In the genomic region with DNA sequence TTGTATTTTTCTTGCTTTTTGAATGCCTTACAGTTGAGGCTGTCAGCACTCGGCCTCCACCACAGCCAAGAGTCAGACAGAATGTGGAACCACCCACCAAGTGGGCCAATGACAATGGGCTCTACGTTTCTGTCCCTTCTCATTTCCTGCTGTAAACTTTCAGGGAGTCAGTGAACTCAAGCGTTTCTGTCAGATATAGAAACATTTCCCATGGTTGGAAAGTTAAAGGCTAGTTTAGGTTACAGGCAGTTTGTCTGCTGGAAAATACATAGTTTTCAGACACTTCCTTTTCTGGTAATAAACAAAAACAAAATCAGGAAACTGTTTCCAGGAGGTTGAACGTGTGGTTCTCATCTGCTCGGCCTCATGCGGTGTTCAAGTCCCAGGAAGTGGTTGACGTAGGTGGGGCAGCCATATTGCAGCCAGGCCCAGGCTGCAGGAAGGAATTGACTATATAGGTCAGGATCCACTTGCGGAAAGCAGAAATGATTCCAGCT, we compare ENCODE assay signal across 11 cellular contexts.
DNase-seq lines count a peak whose midpoint lies in the region; ATAC-seq and TF ChIP-seq lines count a peak whose summit lies in the region.
"Had no signal": no experiment of that assay in that cellular context is flagged by ENCODE, and none has a peak within 500 bp of the region (broad histone marks: within the 10 kb centered on the region; RNA-seq: fewer than 3 reads in every experiment).

No MANE protein-coding gene starts in this region.

- peaks cover 8 to 23% of the 10 kb centered on the region in 2 donors for H3K36me3 Mint-ChIP-seq in CD4-positive, alpha-beta memory T cell
- peaks cover 30% of the 10 kb centered on the region for H3K36me3 Mint-ChIP-seq in activated naive CD8-positive, alpha-beta T cell treated with anti-CD3 and anti-CD28 coated beads for 36 hours
- H3K36me3 Mint-ChIP-seq in natural killer cell, result no peaks in the 10 kb centered on the region

- peak; percentile 52 to 70 (median 66) for DNase-seq in CD4-positive, alpha-beta memory T cell
- DNase-seq in Peyer's patch, result peak in 2 of 3 donors; percentile 57 to 77
- peak; percentile 29 for DNase-seq in activated naive CD8-positive, alpha-beta T cell treated with anti-CD3 and anti-CD28 coated beads for 36 hours
- DNase-seq in natural killer cell, result no peak
- DNase-seq in NCI-H1930 (lab: John Stamatoyannopoulos, UW), result no peak
- DNase-seq: anterior cingulate cortex, COR-L47, stomach had no signal

- H3K9me3 Mint-ChIP-seq in CD4-positive, alpha-beta memory T cell, result peaks cover 0 to 8% (median 2%) of the 10 kb centered on the region in 8 donors
- H3K9me3 Mint-ChIP-seq in activated naive CD8-positive, alpha-beta T cell treated with anti-CD3 and anti-CD28 coated beads for 36 hours, result peaks cover 16% of the 10 kb centered on the region
- H3K9me3 Mint-ChIP-seq in natural killer cell, result no peaks in the 10 kb centered on the region

- H3K9me3 ChIP-seq in CD4-positive, alpha-beta memory T cell (ENCODE audit: control insufficient read depth in 1 of 2, low read length in 2 of 2), result no peaks in the 10 kb centered on the region
- H3K9me3 ChIP-seq in Peyer's patch, result no peaks in the 10 kb centered on the region
- H3K9me3 ChIP-seq: stomach had no signal

- peak overlapping the region in 1 of 2 donors; percentile 31 for H3K4me3 ChIP-seq in CD4-positive, alpha-beta memory T cell (ENCODE audit: low read length in 2 of 2)
- H3K4me3 ChIP-seq in Peyer's patch, result no peak overlapping the region
- H3K4me3 ChIP-seq: stomach had no signal

- H3K27me3 Mint-ChIP-seq in CD4-positive, alpha-beta memory T cell, result no peaks in the 10 kb centered on the region
- H3K27me3 Mint-ChIP-seq in activated naive CD8-positive, alpha-beta T cell treated with anti-CD3 and anti-CD28 coated beads for 36 hours, result no peaks in the 10 kb centered on the region
- no peaks in the 10 kb centered on the region for H3K27me3 Mint-ChIP-seq in natural killer cell (ENCODE audit: low read depth in 2 of 2)

- TF ChIP-seq CTCF in Peyer's patch (IDR thresholded peaks at IDR 0.05) (no peak), natural killer cell (IDR thresholded peaks at IDR 0.05) (no peak)

- H3K36me3 ChIP-seq in CD4-positive, alpha-beta memory T cell (ENCODE audit: insufficient read depth, low read length), result no peaks in the 10 kb centered on the region
- no peaks in the 10 kb centered on the region for H3K36me3 ChIP-seq in Peyer's patch
- H3K36me3 ChIP-seq: stomach had no signal

- H3K4me1 ChIP-seq in CD4-positive, alpha-beta memory T cell (ENCODE audit: insufficient read depth, low read length), result peaks cover 44% of the 10 kb centered on the region
- no peaks in the 10 kb centered on the region for H3K4me1 ChIP-seq in Peyer's patch

- peak overlapping the region; percentile 41 for H3K27ac ChIP-seq in CD4-positive, alpha-beta memory T cell (ENCODE audit: low read depth, low read length)
- peak overlapping the region in 3 of 4 donors; percentile 36 to 65 (median 39) for H3K27ac ChIP-seq in Peyer's patch

- ATAC-seq in natural killer cell (peak; percentile 64 to 82 (median 64)), HG03342 (IDR thresholded peaks at IDR 0.05; ENCODE audit: unreplicated experiment) (no peak), HG02798 (IDR thresholded peaks at IDR 0.05; ENCODE audit: poor library complexity, unreplicated experiment) (no peak), GM21619 (IDR thresholded peaks at IDR 0.05; ENCODE audit: unreplicated experiment) (no peak)

- peak overlapping the region; percentile 86 to 99 (median 97) for H3K27ac Mint-ChIP-seq in CD4-positive, alpha-beta memory T cell
- peak overlapping the region; percentile 76 for H3K27ac Mint-ChIP-seq in activated naive CD8-positive, alpha-beta T cell treated with anti-CD3 and anti-CD28 coated beads for 36 hours
- peak overlapping the region; percentile 60 to 88 for H3K27ac Mint-ChIP-seq in natural killer cell

- peaks cover 59 to 95% (median 78%) of the 10 kb centered on the region in 4 donors for H3K4me1 Mint-ChIP-seq in CD4-positive, alpha-beta memory T cell
- H3K4me1 Mint-ChIP-seq in activated naive CD8-positive, alpha-beta T cell treated with anti-CD3 and anti-CD28 coated beads for 36 hours, result peaks cover 55% of the 10 kb centered on the region
- H3K4me1 Mint-ChIP-seq in natural killer cell, result peaks cover 41 to 48% of the 10 kb centered on the region in 2 donors

- peak overlapping the region in 7 of 8 donors; percentile 55 to 85 (median 81) for H3K4me3 Mint-ChIP-seq in CD4-positive, alpha-beta memory T cell
- H3K4me3 Mint-ChIP-seq in activated naive CD8-positive, alpha-beta T cell treated with anti-CD3 and anti-CD28 coated beads for 36 hours, result no peak overlapping the region
- peak overlapping the region; percentile 69 for H3K4me3 Mint-ChIP-seq in natural killer cell

- no peaks in the 10 kb centered on the region for H3K27me3 ChIP-seq in CD4-positive, alpha-beta memory T cell (ENCODE audit: insufficient read depth, low read length)
- no peaks in the 10 kb centered on the region for H3K27me3 ChIP-seq in Peyer's patch
- H3K27me3 ChIP-seq: stomach had no signal

- CTCF ChIA-PET in CD4-positive, alpha-beta memory T cell (lab: Charles Lee; ENCODE audit: partially characterized antibody), result interaction anchor here (1.1 kb wide), 1 partner anchor 330 kb away, joined by 3 read pairs; no protein-coding TSS in a partner anchor

- TF ChIP-seq POLR2A in Peyer's patch (IDR thresholded peaks at IDR 0.05), result no peak

- POLR2A ChIA-PET in CD4-positive, alpha-beta memory T cell (lab: Charles Lee; ENCODE audit: partially characterized antibody), result interaction anchor here (0.6 to 2.7 kb wide), 7 partner anchors 9 to 245 kb away, joined by 3 to 8 read pairs (median 4); no protein-coding TSS in a partner anchor

- intact Hi-C loops in CD4-positive, alpha-beta memory T cell (cut with micrococcal nuclease), result no loop called here
- intact Hi-C loops in natural killer cell (cut with micrococcal nuclease), result no loop called here

Comparison
In these comparisons a context has a peak if more than half of its experiments do, and no peak if none do; other contexts are left out.
1. DNase-seq: peak in CD4-positive, alpha-beta memory T cell (5 of 5), Peyer's patch (2 of 3) and activated naive CD8-positive, alpha-beta T cell treated with anti-CD3 and anti-CD28 coated beads for 36 hours (single experiment); none in natural killer cell (single experiment) and NCI-H1930 (0 of 2).
2. ATAC-seq: peak in natural killer cell (3 of 3); none in HG03342 (single experiment), HG02798 (single experiment) and GM21619 (single experiment).
3. Peak in every context shown above with its lines, with median percentiles within 50 percentile points of each other: H3K27ac Mint-ChIP-seq.